In the genomic region with DNA sequence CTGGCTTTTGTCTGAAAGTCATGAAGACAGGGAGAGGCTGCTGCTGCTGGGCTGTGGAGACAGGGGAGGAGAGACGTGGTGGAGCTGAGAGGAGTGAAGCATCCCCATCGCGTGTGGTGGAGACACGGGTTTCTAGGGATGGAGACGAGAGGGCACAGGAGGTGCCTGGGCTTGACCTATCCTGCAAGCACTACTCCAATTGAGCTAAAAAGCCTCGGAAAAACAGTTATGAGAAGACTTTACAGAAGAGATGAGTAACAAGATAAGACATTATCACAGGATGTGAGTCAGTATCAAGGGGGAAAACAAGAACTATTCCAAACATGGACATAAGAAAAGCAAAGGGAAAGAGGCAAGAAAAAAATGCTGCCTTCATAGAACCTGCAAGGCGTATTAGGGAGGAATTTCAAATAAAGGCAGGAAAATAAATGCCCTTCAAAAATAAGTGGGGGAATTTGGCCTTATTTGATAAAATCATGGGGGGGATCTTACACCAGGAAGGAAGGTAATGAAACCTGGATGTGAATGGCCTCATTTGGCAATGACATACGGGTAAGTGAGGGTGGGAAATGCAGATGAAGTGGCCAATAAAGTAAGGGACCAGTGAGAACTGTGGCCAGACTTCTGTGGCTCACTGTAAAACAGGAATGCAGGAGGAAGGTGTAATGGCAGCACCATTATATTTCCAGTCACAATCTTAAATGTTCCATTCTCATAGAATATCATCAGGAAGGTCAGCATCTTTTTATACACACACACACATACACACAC, we compare ENCODE assay signal across 13 cellular contexts.
A peak's percentile ranks its signal among the peaks of the same experiment; 100 is the strongest.
DNase-seq lines count a peak whose midpoint lies in the region; ATAC-seq and TF ChIP-seq lines count a peak whose summit lies in the region.
"Had no signal": no experiment of that assay in that cellular context is flagged by ENCODE, and none has a peak within 500 bp of the region (broad histone marks: within the 10 kb centered on the region; RNA-seq: fewer than 3 reads in every experiment).

No MANE protein-coding gene starts in this region.

- H3K36me3 ChIP-seq in RWPE2 (ENCODE audit: low read depth) (no peaks in the 10 kb centered on the region; the same call in 1 of the 2 replicates), osteoblast (ENCODE audit: insufficient read depth, low read length) (no peaks in the 10 kb centered on the region)

- peak overlapping the region; percentile 29 for H3K4me2 ChIP-seq in osteoblast (ENCODE audit: insufficient read depth, low read length)

- H3K79me2 ChIP-seq in osteoblast (ENCODE audit: insufficient read depth, low read length): no peaks in the 10 kb centered on the region

- H2AFZ ChIP-seq in osteoblast (ENCODE audit: low read length): peak overlapping the region; percentile 54

- H3K27ac ChIP-seq in RWPE2 (ENCODE audit: poor library complexity, severe bottlenecking) (no peak overlapping the region), osteoblast (ENCODE audit: low read depth, low read length) (peak overlapping the region; percentile 30)

- H3K9me3 ChIP-seq in RWPE2 (ENCODE audit: severe bottlenecking) (peaks cover 6% of the 10 kb centered on the region), osteoblast (ENCODE audit: low read depth, low read length) (no peaks in the 10 kb centered on the region)

- DNase-seq in EH (ENCODE audit: low read depth) (peak; percentile 87), RWPE2 (ENCODE audit: low spot score) (no peak), epithelial cell of esophagus (ENCODE audit: low read depth) (peak; percentile 7), osteoblast (ENCODE audit: insufficient read length, low spot score, missing footprints) (peak; percentile 58), NCI-H1436 (lab: John Stamatoyannopoulos, UW) (no peak), globus pallidus (ENCODE audit: low spot score) (no peak), dedifferentiated amniotic fluid mesenchymal stem cell (ENCODE audit: extremely low spot score) (no peak)
- DNase-seq: activated CD8-positive, alpha-beta memory T cell treated with anti-CD3 and anti-CD28 coated beads, Interleukin-2, amount 50 U/mL, for 48 hours; activated naive CD8-positive, alpha-beta T cell treated with anti-CD3 and anti-CD28 coated beads, Interleukin-2, amount 10 ng/mL, durations not matched to agents 7 days and 5 days; CD4-positive, CD25-positive, alpha-beta regulatory T cell; MM.1S; stimulated activated naive B cell treated with anti-CD40 and anti-IgM and Interleukin-4, amounts not matched to agents 10 μg/mL and 1 μg/mL and 100 μg/mL, for 72 hours had no signal

- TF ChIP-seq CTCF in RWPE2 (IDR thresholded peaks at IDR 0.05; ENCODE audit: poor library complexity, severe bottlenecking): no peak
- no peak for TF ChIP-seq CTCF in epithelial cell of esophagus (IDR thresholded peaks at IDR 0.05; ENCODE audit: insufficient read depth, low read depth, low read length, missing control alignments)
- no peak for TF ChIP-seq CTCF in osteoblast (IDR thresholded peaks at IDR 0.05; ENCODE audit: extremely low read depth, low read depth, low read length)

- peaks cover 9% of the 10 kb centered on the region for H3K4me1 ChIP-seq in RWPE2 (ENCODE audit: insufficient read depth, poor library complexity, severe bottlenecking)
- peaks cover 11% of the 10 kb centered on the region for H3K4me1 ChIP-seq in osteoblast (ENCODE audit: insufficient read depth, low read length)

- H3K27me3 ChIP-seq in RWPE2 (ENCODE audit: insufficient read depth, poor library complexity, severe bottlenecking): no peaks in the 10 kb centered on the region
- H3K27me3 ChIP-seq in osteoblast (ENCODE audit: insufficient read depth, low read length): no peaks in the 10 kb centered on the region

- H3K4me3 ChIP-seq in RWPE2 (ENCODE audit: severe bottlenecking) (no peak overlapping the region), epithelial cell of esophagus (ENCODE audit: low read length) (no peak overlapping the region), osteoblast (ENCODE audit: insufficient read depth, low read length) (no peak overlapping the region)

- ATAC-seq in RWPE2 (ENCODE audit: low read depth): peak; percentile 52; the same call in 2 of the 3 replicates
- no peak for ATAC-seq in GM18867 (IDR thresholded peaks at IDR 0.05; ENCODE audit: unreplicated experiment)
- ATAC-seq: stimulated activated naive B cell treated with anti-CD40 and anti-IgM and Interleukin-4, amounts not matched to agents 10 μg/mL and 1 μg/mL and 100 μg/mL, for 72 hours had no signal

- H4K20me1 ChIP-seq in osteoblast (ENCODE audit: insufficient read depth, low read length): no peaks in the 10 kb centered on the region

Comparison
In these comparisons a context has a peak if more than half of its experiments do, and no peak if none do; other contexts are left out.
1. DNase-seq: peak in EH (single experiment), epithelial cell of esophagus (single experiment) and osteoblast (single experiment); none in RWPE2 (single experiment), NCI-H1436 (single experiment), globus pallidus (single experiment) and dedifferentiated amniotic fluid mesenchymal stem cell (single experiment).